1 cellular context compared by ENCODE assay signal in genomic region chr5:142360607-142361120, GRCh38.
TF ChIP-seq lines count a peak whose summit lies in the region.

No MANE protein-coding gene starts in this region.

TF ChIP-seq in K562, 482 proteins besides CTCF, POLR2A, EP300 and RAD21 (continued from another document):
- TF ChIP-seq MGA (IDR thresholded peaks at IDR 0.05) (no peak), JUND (IDR thresholded peaks at IDR 0.05; ENCODE audit: borderline replicate concordance, low read depth, low read length) (peak; percentile 62), JUND (tag; IDR thresholded peaks at IDR 0.05; ENCODE audit: borderline replicate concordance, low read depth, low read length) (peak; percentile 33; the same call in 1 of the 3 replicates), NR1H2 (CRISPR knock-in tag; IDR thresholded peaks at IDR 0.05) (no peak), ZNF589 (CRISPR knock-in tag; IDR thresholded peaks at IDR 0.05; ENCODE audit: low read depth) (peak; percentile 30), PHF21A (IDR thresholded peaks at IDR 0.05; ENCODE audit: borderline replicate concordance, low read depth) (0 out of 2 replicates have a peak, but pooled peaks have one; percentile 23), KLF13 (tag; IDR thresholded peaks at IDR 0.05; ENCODE audit: borderline replicate concordance, low read depth) (no peak), ZNF699 (CRISPR knock-in tag; IDR thresholded peaks at IDR 0.05; ENCODE audit: insufficient replicate concordance) (no peak), DEAF1 (CRISPR knock-in tag; IDR thresholded peaks at IDR 0.05) (no peak), STAG1 (CRISPR knock-in tag; IDR thresholded peaks at IDR 0.05; ENCODE audit: borderline replicate concordance) (no peak), RCOR1 (IDR thresholded peaks at IDR 0.05; ENCODE audit: borderline replicate concordance in 1 of 2, low read depth in 2 of 2, low read length in 2 of 2) (peak in 1 of 2 experiments; percentile 52; a peak in 1 of 4 replicates), HSF4 (CRISPR knock-in tag; IDR thresholded peaks at IDR 0.05; ENCODE audit: borderline replicate concordance) (no peak), HDAC1 (IDR thresholded peaks at IDR 0.05) (peak in 1 of 2 experiments; percentile 19; a peak in 1 of 4 replicates), THAP12 (CRISPR knock-in tag; IDR thresholded peaks at IDR 0.05) (no peak), DMBX1 (CRISPR knock-in tag; IDR thresholded peaks at IDR 0.05; ENCODE audit: borderline replicate concordance) (no peak), HDAC3 (IDR thresholded peaks at IDR 0.05; ENCODE audit: borderline replicate concordance, partially characterized antibody) (no peak), CREM (IDR thresholded peaks at IDR 0.05; ENCODE audit: low read depth) (peak; percentile 30; the same call in 1 of the 2 replicates), ELK1 (CRISPR knock-in tag; IDR thresholded peaks at IDR 0.05) (no peak), GTF2F1 (IDR thresholded peaks at IDR 0.05; ENCODE audit: low read depth, low read length) (no peak), HDAC8 (tag; IDR thresholded peaks at IDR 0.05) (no peak), MED1 (CRISPR knock-in tag; IDR thresholded peaks at IDR 0.05; ENCODE audit: borderline replicate concordance) (no peak), WHSC1 (IDR thresholded peaks at IDR 0.05; ENCODE audit: low read length) (no peak), EGR1 (conservative IDR thresholded peaks at IDR 0.05) (peak; percentile 42), KDM1A (IDR thresholded peaks at IDR 0.05) (peak; percentile 57 to 70; a peak in 3 of 4 replicates), FOSL1 (tag; conservative IDR thresholded peaks at IDR 0.05) (peak; percentile 68), AFF1 (IDR thresholded peaks at IDR 0.05; ENCODE audit: low read depth in 1 of 2, partially characterized antibody in 2 of 2) (no peak), PBX2 (CRISPR knock-in tag; IDR thresholded peaks at IDR 0.05; ENCODE audit: low read depth) (no peak), PBX2 (tag; conservative IDR thresholded peaks at IDR 0.05; ENCODE audit: low read depth) (peak; percentile 57)
